1 cellular context compared by ENCODE assay signal in the genomic region with DNA sequence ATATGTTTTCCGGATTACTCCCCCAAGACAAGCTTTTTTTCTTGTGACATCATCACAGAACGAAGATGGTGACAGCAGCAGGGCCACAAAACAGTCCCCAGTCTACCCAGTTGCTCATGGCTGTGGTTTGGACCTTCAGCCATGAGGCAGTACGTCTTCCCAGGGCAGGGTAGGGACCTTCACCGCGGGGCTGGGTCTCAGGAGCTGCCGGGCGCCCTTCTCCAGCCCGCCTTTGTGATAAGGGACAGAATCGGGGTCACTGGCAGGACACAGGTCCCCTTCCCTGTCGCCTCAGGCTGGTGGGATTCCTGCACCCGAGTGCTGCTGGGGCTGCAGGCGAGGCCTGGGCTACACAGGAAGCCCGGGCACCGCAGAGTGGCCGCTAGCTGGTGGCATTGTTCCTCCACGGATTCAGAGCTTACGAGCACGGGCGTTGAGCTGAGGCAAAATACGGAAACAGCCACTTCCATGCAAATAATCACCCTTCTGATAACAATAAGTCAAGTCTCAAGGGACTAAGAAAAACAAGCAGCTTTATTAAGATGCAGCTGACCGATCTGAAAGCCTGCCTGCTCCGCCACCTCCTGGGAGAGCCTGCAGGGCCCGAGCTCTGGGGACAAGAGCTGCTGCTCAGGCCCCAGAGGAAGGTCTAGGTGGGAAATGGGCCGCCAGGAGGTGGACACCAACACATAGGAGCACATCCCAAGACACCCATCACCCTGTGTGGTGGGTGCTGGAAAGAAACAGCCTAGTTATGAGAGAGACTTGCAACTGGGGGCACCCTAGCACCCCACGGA.
A peak's percentile ranks its signal among the peaks of the same experiment; 100 is the strongest.
TF ChIP-seq lines count a peak whose summit lies in the region.

No MANE protein-coding gene starts in this region.

TF ChIP-seq in K562, 482 proteins besides CTCF, POLR2A, EP300 and RAD21 (continued from another document and continues in another):
- TF ChIP-seq, protein P1, sequence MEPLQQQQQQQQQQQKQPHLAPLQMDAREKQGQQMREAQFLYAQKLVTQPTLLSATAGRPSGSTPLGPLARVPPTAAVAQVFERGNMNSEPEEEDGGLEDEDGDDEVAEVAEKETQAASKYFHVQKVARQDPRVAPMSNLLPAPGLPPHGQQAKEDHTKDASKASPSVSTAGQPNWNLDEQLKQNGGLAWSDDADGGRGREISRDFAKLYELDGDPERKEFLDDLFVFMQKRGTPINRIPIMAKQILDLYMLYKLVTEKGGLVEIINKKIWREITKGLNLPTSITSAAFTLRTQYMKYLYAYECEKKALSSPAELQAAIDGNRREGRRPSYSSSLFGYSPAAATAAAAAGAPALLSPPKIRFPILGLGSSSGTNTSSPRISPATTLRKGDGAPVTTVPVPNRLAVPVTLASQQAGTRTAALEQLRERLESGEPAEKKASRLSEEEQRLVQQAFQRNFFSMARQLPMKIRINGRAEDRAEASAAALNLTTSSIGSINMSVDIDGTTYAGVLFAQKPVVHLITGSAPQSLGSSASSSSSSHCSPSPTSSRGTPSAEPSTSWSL (CRISPR knock-in tag; IDR thresholded peaks at IDR 0.05; ENCODE audit: borderline replicate concordance), result 0 out of 2 replicates have a peak, but pooled peaks have one; percentile 61
- 0 out of 2 replicates have a peak, but pooled peaks have one; percentile 0 for TF ChIP-seq MEF2D (tag; conservative IDR thresholded peaks at IDR 0.05; ENCODE audit: low read depth)
- peak; percentile 61; the same call in 1 of the 2 replicates for TF ChIP-seq RBFOX2 (IDR thresholded peaks at IDR 0.05; ENCODE audit: low read depth, low read length)
- 0 out of 2 replicates have a peak, but pooled peaks have one; percentile 34 for TF ChIP-seq SRSF3 (IDR thresholded peaks at IDR 0.05; ENCODE audit: insufficient read depth, low read length)
- TF ChIP-seq, protein P2, sequence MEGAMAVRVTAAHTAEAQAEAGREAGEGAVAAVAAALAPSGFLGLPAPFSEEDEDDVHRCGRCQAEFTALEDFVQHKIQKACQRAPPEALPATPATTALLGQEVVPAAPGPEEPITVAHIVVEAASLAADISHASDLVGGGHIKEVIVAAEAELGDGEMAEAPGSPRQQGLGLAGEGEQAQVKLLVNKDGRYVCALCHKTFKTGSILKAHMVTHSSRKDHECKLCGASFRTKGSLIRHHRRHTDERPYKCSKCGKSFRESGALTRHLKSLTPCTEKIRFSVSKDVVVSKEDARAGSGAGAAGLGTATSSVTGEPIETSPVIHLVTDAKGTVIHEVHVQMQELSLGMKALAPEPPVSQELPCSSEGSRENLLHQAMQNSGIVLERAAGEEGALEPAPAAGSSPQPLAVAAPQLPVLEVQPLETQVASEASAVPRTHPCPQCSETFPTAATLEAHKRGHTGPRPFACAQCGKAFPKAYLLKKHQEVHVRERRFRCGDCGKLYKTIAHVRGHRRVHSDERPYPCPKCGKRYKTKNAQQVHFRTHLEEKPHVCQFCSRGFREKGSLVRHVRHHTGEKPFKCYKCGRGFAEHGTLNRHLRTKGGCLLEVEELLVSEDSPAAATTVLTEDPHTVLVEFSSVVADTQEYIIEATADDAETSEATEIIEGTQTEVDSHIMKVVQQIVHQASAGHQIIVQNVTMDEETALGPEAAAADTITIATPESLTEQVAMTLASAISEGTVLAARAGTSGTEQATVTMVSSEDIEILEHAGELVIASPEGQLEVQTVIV (CRISPR knock-in tag; IDR thresholded peaks at IDR 0.05; ENCODE audit: borderline replicate concordance), result peak; percentile 72; the same call in 1 of the 2 replicates
- no peak for TF ChIP-seq TOE1 (IDR thresholded peaks at IDR 0.05; ENCODE audit: borderline replicate concordance)
- TF ChIP-seq TOE1 (CRISPR knock-in tag; IDR thresholded peaks at IDR 0.05; ENCODE audit: borderline replicate concordance, low read depth), result no peak
- peak; percentile 73; the same call in 1 of the 2 replicates for TF ChIP-seq ZNF584 (CRISPR knock-in tag; IDR thresholded peaks at IDR 0.05; ENCODE audit: low read depth)
- TF ChIP-seq TSC22D4 (tag; IDR thresholded peaks at IDR 0.05), result no peak
- TF ChIP-seq, protein P3, sequence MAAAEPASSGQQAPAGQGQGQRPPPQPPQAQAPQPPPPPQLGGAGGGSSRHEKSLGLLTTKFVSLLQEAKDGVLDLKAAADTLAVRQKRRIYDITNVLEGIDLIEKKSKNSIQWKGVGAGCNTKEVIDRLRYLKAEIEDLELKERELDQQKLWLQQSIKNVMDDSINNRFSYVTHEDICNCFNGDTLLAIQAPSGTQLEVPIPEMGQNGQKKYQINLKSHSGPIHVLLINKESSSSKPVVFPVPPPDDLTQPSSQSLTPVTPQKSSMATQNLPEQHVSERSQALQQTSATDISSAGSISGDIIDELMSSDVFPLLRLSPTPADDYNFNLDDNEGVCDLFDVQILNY (CRISPR knock-in tag; IDR thresholded peaks at IDR 0.05), result no peak
- TF ChIP-seq, protein P4, sequence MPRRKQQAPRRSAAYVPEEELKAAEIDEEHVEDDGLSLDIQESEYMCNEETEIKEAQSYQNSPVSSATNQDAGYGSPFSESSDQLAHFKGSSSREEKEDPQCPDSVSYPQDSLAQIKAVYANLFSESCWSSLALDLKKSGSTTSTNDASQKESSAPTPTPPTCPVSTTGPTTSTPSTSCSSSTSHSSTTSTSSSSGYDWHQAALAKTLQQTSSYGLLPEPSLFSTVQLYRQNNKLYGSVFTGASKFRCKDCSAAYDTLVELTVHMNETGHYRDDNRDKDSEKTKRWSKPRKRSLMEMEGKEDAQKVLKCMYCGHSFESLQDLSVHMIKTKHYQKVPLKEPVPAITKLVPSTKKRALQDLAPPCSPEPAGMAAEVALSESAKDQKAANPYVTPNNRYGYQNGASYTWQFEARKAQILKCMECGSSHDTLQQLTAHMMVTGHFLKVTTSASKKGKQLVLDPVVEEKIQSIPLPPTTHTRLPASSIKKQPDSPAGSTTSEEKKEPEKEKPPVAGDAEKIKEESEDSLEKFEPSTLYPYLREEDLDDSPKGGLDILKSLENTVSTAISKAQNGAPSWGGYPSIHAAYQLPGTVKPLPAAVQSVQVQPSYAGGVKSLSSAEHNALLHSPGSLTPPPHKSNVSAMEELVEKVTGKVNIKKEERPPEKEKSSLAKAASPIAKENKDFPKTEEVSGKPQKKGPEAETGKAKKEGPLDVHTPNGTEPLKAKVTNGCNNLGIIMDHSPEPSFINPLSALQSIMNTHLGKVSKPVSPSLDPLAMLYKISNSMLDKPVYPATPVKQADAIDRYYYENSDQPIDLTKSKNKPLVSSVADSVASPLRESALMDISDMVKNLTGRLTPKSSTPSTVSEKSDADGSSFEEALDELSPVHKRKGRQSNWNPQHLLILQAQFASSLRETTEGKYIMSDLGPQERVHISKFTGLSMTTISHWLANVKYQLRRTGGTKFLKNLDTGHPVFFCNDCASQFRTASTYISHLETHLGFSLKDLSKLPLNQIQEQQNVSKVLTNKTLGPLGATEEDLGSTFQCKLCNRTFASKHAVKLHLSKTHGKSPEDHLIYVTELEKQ (CRISPR knock-in tag; IDR thresholded peaks at IDR 0.05), result no peak
- TF ChIP-seq POLR3G (IDR thresholded peaks at IDR 0.05; ENCODE audit: extremely low read depth, insufficient read length, insufficient replicate concordance), result no peak
- TF ChIP-seq CXXC5 (CRISPR knock-in tag; IDR thresholded peaks at IDR 0.05), result peak; percentile 38
- TF ChIP-seq SPI1 (IDR thresholded peaks at IDR 0.05; ENCODE audit: borderline replicate concordance, low read depth, low read length), result peak; percentile 7; the same call in 1 of the 2 replicates
- TF ChIP-seq SLC30A9 (CRISPR knock-in tag; IDR thresholded peaks at IDR 0.05), result no peak
- TF ChIP-seq ZNF384 (IDR thresholded peaks at IDR 0.05; ENCODE audit: low read depth, low read length), result peak; percentile 85
- TF ChIP-seq CTBP1 (IDR thresholded peaks at IDR 0.05; ENCODE audit: borderline replicate concordance), result no peak
- TF ChIP-seq ZNF668 (CRISPR knock-in tag; IDR thresholded peaks at IDR 0.05), result no peak
- TF ChIP-seq RBM39 (optimal IDR thresholded peaks at IDR 0.05; ENCODE audit: low read depth, low read length), result no peak
- peak; percentile 61 for TF ChIP-seq SETDB1 (IDR thresholded peaks at IDR 0.05; ENCODE audit: low read length)
- TF ChIP-seq PRMT5 (CRISPR knock-in tag; IDR thresholded peaks at IDR 0.05), result no peak
- TF ChIP-seq XRCC4 (IDR thresholded peaks at IDR 0.05; ENCODE audit: extremely low read depth, insufficient read depth, insufficient read length), result no peak
- TF ChIP-seq, protein P5, sequence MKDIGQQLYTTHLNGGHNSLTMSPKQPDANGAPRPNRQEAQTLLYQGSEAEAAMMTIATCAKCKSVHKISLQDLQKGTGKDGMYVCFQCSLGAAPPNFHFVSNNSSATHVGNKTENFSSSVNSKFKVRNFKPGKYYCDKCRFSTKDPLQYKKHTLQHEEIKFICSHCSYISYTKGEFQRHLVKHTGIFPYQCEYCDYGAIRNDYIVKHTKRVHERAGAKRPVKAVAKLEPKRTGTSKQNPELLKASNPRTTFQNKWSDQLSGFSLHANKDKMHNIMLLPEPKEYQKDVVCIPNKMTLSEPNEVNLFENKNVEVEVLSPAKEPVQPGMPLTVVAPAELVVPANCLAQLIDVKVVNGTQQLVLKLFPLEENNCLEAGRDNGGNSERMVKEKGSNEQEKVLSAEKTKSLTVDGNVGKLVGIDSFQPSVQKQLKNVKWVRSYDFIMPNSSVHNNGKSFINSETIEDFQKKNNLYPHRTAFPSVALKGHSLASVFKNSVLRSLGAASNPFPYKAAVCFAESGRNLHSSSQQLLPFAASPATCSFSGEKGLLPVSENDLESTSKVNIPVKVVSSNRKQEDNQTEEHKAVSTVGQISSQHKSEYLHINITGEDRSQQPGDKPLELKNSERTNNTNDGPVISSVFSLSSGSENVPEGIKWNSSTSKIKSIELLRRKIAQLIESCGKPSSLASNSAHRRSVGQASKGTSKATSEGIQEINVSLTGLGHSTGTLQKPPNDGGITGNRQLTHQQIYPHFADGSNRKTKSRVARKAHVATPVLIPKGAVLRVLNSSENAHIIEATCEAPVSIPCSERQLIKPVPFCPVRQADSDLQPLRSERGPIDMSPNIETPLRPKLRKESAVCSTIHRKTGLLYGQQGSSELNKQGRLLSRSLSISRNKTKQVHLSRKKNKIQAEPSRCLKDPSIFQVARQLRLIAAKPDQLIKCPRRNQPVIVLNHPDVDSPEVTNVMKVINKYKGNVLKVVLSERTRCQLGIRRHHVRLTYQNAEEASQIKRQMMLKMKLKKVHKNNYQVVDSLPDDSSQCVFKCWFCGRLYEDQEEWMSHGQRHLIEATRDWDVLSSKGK (CRISPR knock-in tag; IDR thresholded peaks at IDR 0.05), result no peak
- TF ChIP-seq MAFK (IDR thresholded peaks at IDR 0.05; ENCODE audit: low read length), result no peak
- TF ChIP-seq HDAC8 (tag; IDR thresholded peaks at IDR 0.05), result peak; percentile 85
- TF ChIP-seq, protein P6, sequence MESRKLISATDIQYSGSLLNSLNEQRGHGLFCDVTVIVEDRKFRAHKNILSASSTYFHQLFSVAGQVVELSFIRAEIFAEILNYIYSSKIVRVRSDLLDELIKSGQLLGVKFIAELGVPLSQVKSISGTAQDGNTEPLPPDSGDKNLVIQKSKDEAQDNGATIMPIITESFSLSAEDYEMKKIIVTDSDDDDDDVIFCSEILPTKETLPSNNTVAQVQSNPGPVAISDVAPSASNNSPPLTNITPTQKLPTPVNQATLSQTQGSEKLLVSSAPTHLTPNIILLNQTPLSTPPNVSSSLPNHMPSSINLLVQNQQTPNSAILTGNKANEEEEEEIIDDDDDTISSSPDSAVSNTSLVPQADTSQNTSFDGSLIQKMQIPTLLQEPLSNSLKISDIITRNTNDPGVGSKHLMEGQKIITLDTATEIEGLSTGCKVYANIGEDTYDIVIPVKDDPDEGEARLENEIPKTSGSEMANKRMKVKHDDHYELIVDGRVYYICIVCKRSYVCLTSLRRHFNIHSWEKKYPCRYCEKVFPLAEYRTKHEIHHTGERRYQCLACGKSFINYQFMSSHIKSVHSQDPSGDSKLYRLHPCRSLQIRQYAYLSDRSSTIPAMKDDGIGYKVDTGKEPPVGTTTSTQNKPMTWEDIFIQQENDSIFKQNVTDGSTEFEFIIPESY (CRISPR knock-in tag; IDR thresholded peaks at IDR 0.05), result no peak
- TF ChIP-seq DMBX1 (CRISPR knock-in tag; IDR thresholded peaks at IDR 0.05; ENCODE audit: borderline replicate concordance), result no peak
